27 cellular contexts compared by ENCODE assay signal in the genomic region with DNA sequence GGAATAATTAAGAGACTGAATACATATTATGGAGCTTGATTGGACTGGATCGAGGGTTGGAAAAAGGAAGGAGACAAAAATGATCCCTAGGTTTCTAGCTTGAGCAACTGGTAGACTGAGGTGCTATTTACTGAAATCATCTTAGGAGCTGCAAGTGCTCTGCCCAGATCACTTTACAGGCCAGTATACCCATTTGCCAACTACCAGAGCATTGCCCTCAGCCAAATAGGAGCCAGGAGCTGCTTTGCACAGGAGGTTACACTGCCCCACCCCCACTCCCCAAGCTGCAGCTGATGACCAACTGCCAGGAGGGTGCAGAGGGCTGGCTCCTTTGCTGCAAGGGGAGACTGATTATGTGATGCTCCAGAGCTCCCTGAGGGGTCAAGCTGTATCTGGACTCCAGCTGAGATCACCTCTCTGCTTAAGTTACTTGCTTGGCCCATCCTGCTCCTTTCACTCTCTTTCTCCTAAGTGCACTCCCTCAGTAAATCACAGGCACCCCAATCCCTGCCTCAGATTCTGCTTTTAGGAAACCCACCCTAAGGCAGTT.
"Had no signal": no experiment of that assay in that cellular context is flagged by ENCODE, and none has a peak within 500 bp of the region (broad histone marks: within the 10 kb centered on the region; RNA-seq: fewer than 3 reads in every experiment).

No MANE protein-coding gene starts in this region.

- H3K4me3 ChIP-seq: left ventricle myocardium inferior, lung, neural progenitor cell, ovary, skin epidermis, suprapubic skin, thoracic aorta, tibial artery, upper lobe of right lung had no signal

- DNase-seq: hypothalamus; islet precursor cell; left ventricle myocardium inferior; mesendoderm; naive B cell; natural killer cell; nephron progenitor cell; occipital lobe; ovary; retina; right cardiac atrium; stimulated activated CD4-positive, alpha-beta T cell treated with anti-CD3 and anti-CD28 coated beads, Interleukin-4, amount 100 ng/mL, for 24 hours; stimulated activated naive CD4-positive, alpha-beta T cell; tibial artery; trophoblast cell; upper lobe of right lung had no signal

- H3K4me1 ChIP-seq: left ventricle myocardium inferior, neural progenitor cell, suprapubic skin, tibial artery, upper lobe of right lung had no signal

- H3K9me3 ChIP-seq: neutrophil, ovary, suprapubic skin, thoracic aorta, upper lobe of right lung had no signal

- H3K4me3 Mint-ChIP-seq: mesothelial cell of epicardium; natural killer cell; nephron progenitor cell; neural progenitor cell; stimulated activated effector memory CD8-positive, alpha-beta T cell treated with anti-CD3 and anti-CD28 coated beads, Interleukin-12 subunit alpha, Interleukin-12 subunit beta, amount 100 ng/mL, for 72 hours; stimulated activated naive CD8-positive, alpha-beta T cell treated with anti-CD3 and anti-CD28 coated beads, Interleukin-15, Interleukin-2, amounts not matched to agents 100 ng/mL and 50 ng/mL, for 24 hours had no signal

- H3K36me3 ChIP-seq: left ventricle myocardium inferior, neural progenitor cell, neutrophil, ovary, suprapubic skin, thoracic aorta, tibial artery, upper lobe of right lung had no signal

- H3K27ac Mint-ChIP-seq: mesothelial cell of epicardium; natural killer cell; nephron progenitor cell; neural progenitor cell; progenitor cell of endocrine pancreas; stimulated activated effector memory CD8-positive, alpha-beta T cell treated with anti-CD3 and anti-CD28 coated beads, Interleukin-12 subunit alpha, Interleukin-12 subunit beta, amount 100 ng/mL, for 72 hours; stimulated activated naive CD8-positive, alpha-beta T cell treated with anti-CD3 and anti-CD28 coated beads, Interleukin-15, Interleukin-2, amounts not matched to agents 100 ng/mL and 50 ng/mL, for 24 hours had no signal

- H2AFZ ChIP-seq: neural progenitor cell had no signal

- H3K27ac ChIP-seq: left ventricle myocardium inferior, neural progenitor cell, neutrophil, ovary, skin epidermis, suprapubic skin, thoracic aorta, tibial artery, upper lobe of right lung had no signal

- H3K36me3 Mint-ChIP-seq: neural progenitor cell; stimulated activated effector memory CD8-positive, alpha-beta T cell treated with anti-CD3 and anti-CD28 coated beads, Interleukin-12 subunit alpha, Interleukin-12 subunit beta, amount 100 ng/mL, for 72 hours had no signal

- H3K9ac ChIP-seq: neural progenitor cell had no signal

- H3K4me2 ChIP-seq: neural progenitor cell had no signal

- ATAC-seq: natural killer cell; right cardiac atrium; sciatic nerve; stimulated activated effector memory CD8-positive, alpha-beta T cell treated with anti-CD3 and anti-CD28 coated beads, Interleukin-12 subunit alpha, Interleukin-12 subunit beta, amount 100 ng/mL, for 72 hours; upper lobe of right lung had no signal

- H3K4me1 Mint-ChIP-seq: mesothelial cell of epicardium; naive B cell; natural killer cell; stimulated activated effector memory CD8-positive, alpha-beta T cell treated with anti-CD3 and anti-CD28 coated beads, Interleukin-12 subunit alpha, Interleukin-12 subunit beta, amount 100 ng/mL, for 72 hours had no signal

- H3K27me3 ChIP-seq: neural progenitor cell, neutrophil, ovary, suprapubic skin, tibial artery, upper lobe of right lung had no signal
